In the genomic region with DNA sequence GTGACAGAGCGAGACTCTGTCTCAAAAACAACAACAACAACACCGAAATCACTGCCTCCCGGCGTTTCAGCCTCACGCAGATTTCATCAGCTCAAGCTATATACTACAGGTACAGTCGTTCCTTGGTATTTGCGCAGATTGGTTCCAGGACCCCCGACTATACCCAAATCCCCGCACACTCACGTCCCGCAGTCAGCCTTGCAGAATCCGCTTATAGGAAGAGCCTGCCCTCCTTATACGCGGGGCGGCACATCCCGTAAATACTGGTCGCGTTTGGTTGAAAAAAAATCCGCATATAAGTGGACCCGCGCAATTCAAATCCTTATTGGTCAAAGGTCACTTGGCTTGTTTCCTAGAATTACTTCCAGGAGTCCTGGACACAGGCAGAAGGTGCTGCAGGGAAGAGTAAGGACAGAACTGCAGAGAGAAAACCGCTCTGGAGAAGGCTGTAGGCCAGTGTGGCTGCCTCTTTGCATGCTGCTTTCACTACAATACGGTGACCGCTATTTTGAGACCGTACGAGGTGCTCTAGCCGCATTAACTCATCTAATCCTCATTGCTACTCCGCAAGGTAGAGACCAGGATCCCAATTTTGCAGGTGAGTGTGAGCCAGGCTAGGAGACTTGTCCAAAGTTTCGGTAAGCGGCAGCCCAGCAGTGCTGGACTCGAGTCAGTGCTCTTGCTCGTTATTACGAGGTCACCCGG, we compare ENCODE assay signal across 6 cellular contexts. TPM values are rescaled to one million over a fixed set of nuclear protein-coding genes. Genes with fewer than 3 reads are reported as not detected.
DNase-seq lines count a peak whose midpoint lies in the region; ATAC-seq and TF ChIP-seq lines count a peak whose summit lies in the region.

No MANE protein-coding gene starts in this region.

- peak overlapping the region; percentile 73 for H3K27ac ChIP-seq in 22Rv1

- H3K4me1 Mint-ChIP-seq in effector memory CD8-positive, alpha-beta T cell (ENCODE audit: low read depth in 2 of 2), result peaks cover 14 to 31% of the 10 kb centered on the region in 2 donors

- TF ChIP-seq CTCF in 22Rv1 (IDR thresholded peaks at IDR 0.05), result no peak

- no peaks in the 10 kb centered on the region for H3K27me3 Mint-ChIP-seq in effector memory CD8-positive, alpha-beta T cell

- ATAC-seq in HG03571 (IDR thresholded peaks at IDR 0.05; ENCODE audit: unreplicated experiment), result peak; percentile 10
- ATAC-seq in effector memory CD8-positive, alpha-beta T cell (replicated peaks), result peak; percentile 1

- H3K27ac Mint-ChIP-seq in effector memory CD8-positive, alpha-beta T cell, result peak overlapping the region; percentile 58 to 81

- H3K4me3 Mint-ChIP-seq in effector memory CD8-positive, alpha-beta T cell, result peak overlapping the region; percentile 82 to 83

- peaks cover 14% of the 10 kb centered on the region for H3K36me3 Mint-ChIP-seq in effector memory CD8-positive, alpha-beta T cell (ENCODE audit: insufficient read depth)

- no peaks in the 10 kb centered on the region for H3K9me3 Mint-ChIP-seq in effector memory CD8-positive, alpha-beta T cell

- DNase-seq in effector memory CD8-positive, alpha-beta T cell, result peak in 1 of 3 experiments; percentile 1
- peak; percentile 19 for DNase-seq in renal cortical epithelial cell (ENCODE audit: low read depth)
- DNase-seq in 8988T, result no peak
- DNase-seq in SKM-1 (lab: John Stamatoyannopoulos, UW; ENCODE audit: unreplicated experiment), result no peak

RNA-seq across cellular contexts. Expression of a gene that starts 0.7 kb away (rescaled TPM):
- total RNA-seq in renal cortical epithelial cell, result 22.2 and 43.6 TPM in 2 replicates

RNA-seq across cellular contexts. Expression of a gene that starts 37.9 kb away (rescaled TPM):
- total RNA-seq in renal cortical epithelial cell, result 107 and 193 TPM in 2 replicates

RNA-seq across cellular contexts. Expression of a gene that starts 38.2 kb away (rescaled TPM):
- total RNA-seq in renal cortical epithelial cell, result 37.2 and 45.3 TPM in 2 replicates

RNA-seq across cellular contexts. Expression of a gene that starts 45.7 kb away (rescaled TPM):
- total RNA-seq in renal cortical epithelial cell, result 12.5 and 15.4 TPM in 2 replicates

RNA-seq across cellular contexts. Expression of a gene that starts 45.9 kb away (rescaled TPM):
- 64.8 and 123 TPM in 2 replicates for total RNA-seq in renal cortical epithelial cell
